32 cellular contexts compared by ENCODE assay signal in genomic region chr1:20657024-20657423, GRCh38. TPM values are rescaled to one million over a fixed set of nuclear protein-coding genes. Genes with fewer than 3 reads are reported as not detected.
A peak's percentile ranks its signal among the peaks of the same experiment; 100 is the strongest.
DNase-seq lines count a peak whose midpoint lies in the region; ATAC-seq and TF ChIP-seq lines count a peak whose summit lies in the region.
"Had no signal": no experiment of that assay in that cellular context is flagged by ENCODE, and none has a peak within 500 bp of the region (broad histone marks: within the 10 kb centered on the region; RNA-seq: fewer than 3 reads in every experiment).

No MANE protein-coding gene starts in this region.

- H2BK12ac ChIP-seq in mesenchymal stem cell (ENCODE audit: low read length in 2 of 2): no peak overlapping the region

- no peak for TF ChIP-seq CTCF in natural killer cell (IDR thresholded peaks at IDR 0.05)
- TF ChIP-seq CTCF in OCI-LY7 (conservative IDR thresholded peaks at IDR 0.05; ENCODE audit: low read length): no peak
- TF ChIP-seq CTCF in foreskin fibroblast (IDR thresholded peaks at IDR 0.05; ENCODE audit: low read depth, low read length): no peak

- no peak for ATAC-seq in activated CD4-positive, alpha-beta T cell treated with anti-CD3 and anti-CD28 coated beads for 36 hours
- ATAC-seq in natural killer cell: no peak
- no peak for ATAC-seq in natural killer cell treated with Interleukin-12 subunit alpha and Interleukin-12 subunit beta and Interleukin-15 and Interleukin-18, amount 100 ng/mL, for 72 hours
- ATAC-seq: HCT116, mucosa of descending colon, right cardiac atrium, Right ventricle myocardium inferior had no signal

- peak overlapping the region; percentile 10 for H3K9ac ChIP-seq in mesenchymal stem cell (ENCODE audit: low read length)
- H3K9ac ChIP-seq: SK-N-SH had no signal

- H3K4ac ChIP-seq in mesenchymal stem cell (ENCODE audit: low read depth in 1 of 2, low read length in 2 of 2): no peak overlapping the region

- peaks cover 28% of the 10 kb centered on the region for H3K4me1 Mint-ChIP-seq in activated CD4-positive, alpha-beta T cell treated with anti-CD3 and anti-CD28 coated beads for 36 hours
- H3K4me1 Mint-ChIP-seq in activated CD4-positive, alpha-beta T cell treated with anti-CD3 and anti-CD28 coated beads, Interleukin-2, amount 10 ng/mL, durations not matched to agents 24 days and 14 days: peaks cover 32% of the 10 kb centered on the region
- H3K4me1 Mint-ChIP-seq in natural killer cell: peaks cover 44% of the 10 kb centered on the region in 2 donors
- H3K4me1 Mint-ChIP-seq in natural killer cell treated with Interleukin-12 subunit alpha and Interleukin-12 subunit beta and Interleukin-15 and Interleukin-18, amount 100 ng/mL, for 72 hours (ENCODE audit: low read depth in 2 of 2): peaks cover 30% of the 10 kb centered on the region in 2 donors

- no peak overlapping the region for H3K18ac ChIP-seq in mesenchymal stem cell (ENCODE audit: low read depth in 1 of 2, low read length in 2 of 2)

- no peak overlapping the region for H2BK15ac ChIP-seq in mesenchymal stem cell (ENCODE audit: low read depth, poor library complexity, severe bottlenecking)

- H2BK5ac ChIP-seq in mesenchymal stem cell (ENCODE audit: low read depth, low read length, poor library complexity, severe bottlenecking): no peak overlapping the region

- no peaks in the 10 kb centered on the region for H3K27me3 ChIP-seq in mesenchymal stem cell (ENCODE audit: control insufficient read depth in 1 of 2, insufficient read depth in 1 of 2, low read length in 2 of 2)
- H3K27me3 ChIP-seq: colonic mucosa had no signal

- H3K9me3 ChIP-seq in mesenchymal stem cell (ENCODE audit: control insufficient read depth, low read length): no peaks in the 10 kb centered on the region
- H3K9me3 ChIP-seq in OCI-LY7 (ENCODE audit: low read length): no peaks in the 10 kb centered on the region
- H3K9me3 ChIP-seq: colonic mucosa, mucosa of descending colon, SK-N-SH had no signal

- no peak overlapping the region for H3K4me2 ChIP-seq in mesenchymal stem cell (ENCODE audit: low read length, poor library complexity, severe bottlenecking)
- H3K4me2 ChIP-seq in OCI-LY7 (ENCODE audit: low read length): no peak overlapping the region
- H3K4me2 ChIP-seq: SK-N-SH had no signal

- no TSS peak for BruUV-seq in OCI-LY7 (replicated peaks; lab: Mats Ljungman, UMichigan)

- H4K91ac ChIP-seq in mesenchymal stem cell (ENCODE audit: low read length): no peak overlapping the region

- H3K23ac ChIP-seq in mesenchymal stem cell (ENCODE audit: low read length in 2 of 2): no peak overlapping the region

- CTCF ChIA-PET in activated CD4-positive, alpha-beta T cell treated with anti-CD3 and anti-CD28 coated beads for 36 hours (lab: Charles Lee): interaction anchor here (0.6 kb wide), 1 partner anchor 615 kb away, joined by 3 read pairs; no protein-coding TSS in a partner anchor
- CTCF ChIA-PET in OCI-LY7 (lab: Charles Lee; ENCODE audit: unreplicated experiment): no interaction called here

- no peaks in the 10 kb centered on the region for H3K9me3 Mint-ChIP-seq in activated CD4-positive, alpha-beta T cell treated with anti-CD3 and anti-CD28 coated beads for 36 hours (ENCODE audit: low read depth)
- H3K9me3 Mint-ChIP-seq in activated CD4-positive, alpha-beta T cell treated with anti-CD3 and anti-CD28 coated beads, Interleukin-2, amount 10 ng/mL, durations not matched to agents 24 days and 14 days: no peaks in the 10 kb centered on the region
- H3K9me3 Mint-ChIP-seq in natural killer cell: no peaks in the 10 kb centered on the region
- H3K9me3 Mint-ChIP-seq in natural killer cell treated with Interleukin-12 subunit alpha and Interleukin-12 subunit beta and Interleukin-15 and Interleukin-18, amount 100 ng/mL, for 72 hours: no peaks in the 10 kb centered on the region
- H3K9me3 Mint-ChIP-seq: nephron progenitor cell; T-helper 1 cell treated with Interleukin-12 subunit alpha and Interleukin-12 subunit beta and Interleukin-4 antibody, amounts not matched to agents 30 μg/mL and 1 μg/mL, for 36 hours had no signal

- no peak overlapping the region for H2AFZ ChIP-seq in mesenchymal stem cell (ENCODE audit: low read depth, low read length)
- H2AFZ ChIP-seq in OCI-LY7 (ENCODE audit: low read length): no peak overlapping the region

- H3K27ac Mint-ChIP-seq in activated CD4-positive, alpha-beta T cell treated with anti-CD3 and anti-CD28 coated beads for 36 hours: peak overlapping the region; percentile 63
- H3K27ac Mint-ChIP-seq in activated CD4-positive, alpha-beta T cell treated with anti-CD3 and anti-CD28 coated beads, Interleukin-2, amount 10 ng/mL, durations not matched to agents 24 days and 14 days: no peak overlapping the region
- H3K27ac Mint-ChIP-seq in natural killer cell: peak overlapping the region; percentile 31 to 61
- peak overlapping the region in 1 of 2 donors; percentile 9 for H3K27ac Mint-ChIP-seq in natural killer cell treated with Interleukin-12 subunit alpha and Interleukin-12 subunit beta and Interleukin-15 and Interleukin-18, amount 100 ng/mL, for 72 hours
- H3K27ac Mint-ChIP-seq: nephron progenitor cell; T-helper 1 cell treated with Interleukin-12 subunit alpha and Interleukin-12 subunit beta and Interleukin-4 antibody, amounts not matched to agents 30 μg/mL and 1 μg/mL, for 36 hours had no signal

- peaks cover 61 to 74% of the 10 kb centered on the region in 2 experiments for H3K36me3 ChIP-seq in mesenchymal stem cell (ENCODE audit: control insufficient read depth in 1 of 2, insufficient read depth in 2 of 2, low read depth in 1 of 2, low read length in 2 of 2)
- H3K36me3 ChIP-seq in OCI-LY7 (ENCODE audit: insufficient read depth, low read length): peaks cover 81% of the 10 kb centered on the region

- no peak overlapping the region for H3K4me3 Mint-ChIP-seq in activated CD4-positive, alpha-beta T cell treated with anti-CD3 and anti-CD28 coated beads for 36 hours
- no peak overlapping the region for H3K4me3 Mint-ChIP-seq in activated CD4-positive, alpha-beta T cell treated with anti-CD3 and anti-CD28 coated beads, Interleukin-2, amount 10 ng/mL, durations not matched to agents 24 days and 14 days
- H3K4me3 Mint-ChIP-seq in natural killer cell: no peak overlapping the region
- H3K4me3 Mint-ChIP-seq in natural killer cell treated with Interleukin-12 subunit alpha and Interleukin-12 subunit beta and Interleukin-15 and Interleukin-18, amount 100 ng/mL, for 72 hours: no peak overlapping the region
- H3K4me3 Mint-ChIP-seq: nephron progenitor cell; T-helper 1 cell treated with Interleukin-12 subunit alpha and Interleukin-12 subunit beta and Interleukin-4 antibody, amounts not matched to agents 30 μg/mL and 1 μg/mL, for 36 hours had no signal

- no peaks in the 10 kb centered on the region for H3K9me2 ChIP-seq in OCI-LY7 (ENCODE audit: insufficient read depth, low read length)
- H3K9me2 ChIP-seq: SK-N-SH had no signal

- peaks cover 40% of the 10 kb centered on the region for H3K79me2 ChIP-seq in OCI-LY7 (ENCODE audit: insufficient read depth, low read depth, low read length)

- intact Hi-C loops in activated CD4-positive, alpha-beta T cell treated with anti-CD3 and anti-CD28 coated beads for 36 hours (cut with DNase I, micrococcal nuclease): no loop called here
- intact Hi-C loops in activated CD4-positive, alpha-beta T cell treated with anti-CD3 and anti-CD28 coated beads, Interleukin-2, amount 10 ng/mL, durations not matched to agents 24 days and 14 days (cut with micrococcal nuclease): no loop called here
- intact Hi-C loops in natural killer cell (cut with micrococcal nuclease) (no loop called here), OCI-LY7 (cut with micrococcal nuclease; ENCODE audit: unreplicated experiment) (no loop called here)

- H3K36me3 Mint-ChIP-seq in activated CD4-positive, alpha-beta T cell treated with anti-CD3 and anti-CD28 coated beads for 36 hours (ENCODE audit: low read depth): peaks cover 64% of the 10 kb centered on the region
- H3K36me3 Mint-ChIP-seq in activated CD4-positive, alpha-beta T cell treated with anti-CD3 and anti-CD28 coated beads, Interleukin-2, amount 10 ng/mL, durations not matched to agents 24 days and 14 days (ENCODE audit: low read depth): peaks cover 67% of the 10 kb centered on the region
- H3K36me3 Mint-ChIP-seq in natural killer cell: no peaks in the 10 kb centered on the region
- peaks cover 31% of the 10 kb centered on the region for H3K36me3 Mint-ChIP-seq in natural killer cell treated with Interleukin-12 subunit alpha and Interleukin-12 subunit beta and Interleukin-15 and Interleukin-18, amount 100 ng/mL, for 72 hours

- POLR2A ChIA-PET in activated CD4-positive, alpha-beta T cell treated with anti-CD3 and anti-CD28 coated beads for 36 hours (lab: Charles Lee): no interaction called here
- POLR2A ChIA-PET in OCI-LY7 (lab: Charles Lee): no interaction called here

- H4K8ac ChIP-seq in mesenchymal stem cell (ENCODE audit: low read length): no peak overlapping the region

- H3K27me3 Mint-ChIP-seq in activated CD4-positive, alpha-beta T cell treated with anti-CD3 and anti-CD28 coated beads for 36 hours: no peaks in the 10 kb centered on the region
- H3K27me3 Mint-ChIP-seq in activated CD4-positive, alpha-beta T cell treated with anti-CD3 and anti-CD28 coated beads, Interleukin-2, amount 10 ng/mL, durations not matched to agents 24 days and 14 days: no peaks in the 10 kb centered on the region
- no peaks in the 10 kb centered on the region for H3K27me3 Mint-ChIP-seq in natural killer cell (ENCODE audit: low read depth in 2 of 2)
- no peaks in the 10 kb centered on the region for H3K27me3 Mint-ChIP-seq in natural killer cell treated with Interleukin-12 subunit alpha and Interleukin-12 subunit beta and Interleukin-15 and Interleukin-18, amount 100 ng/mL, for 72 hours

- WGBS in mesenchymal stem cell: 98% methylated on average over 12 of the region's 12 CpGs

- H3K4me3 ChIP-seq in mesenchymal stem cell (ENCODE audit: insufficient read depth in 1 of 2, low read depth in 1 of 2, low read length in 2 of 2) (no peak overlapping the region), OCI-LY7 (ENCODE audit: low read depth, low read length, poor library complexity, severe bottlenecking) (no peak overlapping the region), foreskin fibroblast (ENCODE audit: low read depth in 1 of 2, low read length in 2 of 2) (no peak overlapping the region)
- H3K4me3 ChIP-seq: colonic mucosa, lung, mucosa of descending colon had no signal

- peaks cover 10% of the 10 kb centered on the region; the same call in 1 of the 2 replicates for H4K20me1 ChIP-seq in OCI-LY7 (ENCODE audit: insufficient read depth, low read length)

- peaks cover 28% of the 10 kb centered on the region for H3K79me1 ChIP-seq in mesenchymal stem cell (replicated peaks; ENCODE audit: low read length, poor library complexity, severe bottlenecking)

- no peak overlapping the region for H2AK5ac ChIP-seq in mesenchymal stem cell (ENCODE audit: low read length, severe bottlenecking)

- no peak overlapping the region for H3K27ac ChIP-seq in mesenchymal stem cell (ENCODE audit: low read length, poor library complexity, severe bottlenecking)
- no peak overlapping the region for H3K27ac ChIP-seq in OCI-LY7 (ENCODE audit: low read depth, low read length, poor library complexity, severe bottlenecking)
- H3K27ac ChIP-seq: 22Rv1, colonic mucosa had no signal

- no peak overlapping the region for H2BK120ac ChIP-seq in mesenchymal stem cell (ENCODE audit: low read depth, low read length)

- H3K14ac ChIP-seq in mesenchymal stem cell (ENCODE audit: low read length in 2 of 2): no peak overlapping the region

- peaks cover 4% of the 10 kb centered on the region for H3K4me1 ChIP-seq in mesenchymal stem cell (ENCODE audit: control insufficient read depth, insufficient read depth, low read depth, low read length)
- H3K4me1 ChIP-seq in OCI-LY7 (ENCODE audit: insufficient read depth, low read length, poor library complexity, severe bottlenecking): peaks cover 17% of the 10 kb centered on the region
- H3K4me1 ChIP-seq: colonic mucosa had no signal

- DNase-seq in activated CD4-positive, alpha-beta T cell treated with anti-CD3 and anti-CD28 coated beads for 36 hours: no peak
- no peak for DNase-seq in activated CD4-positive, alpha-beta T cell treated with anti-CD3 and anti-CD28 coated beads, Interleukin-2, amount 10 ng/mL, durations not matched to agents 24 days and 14 days
- DNase-seq in natural killer cell: no peak
- DNase-seq in natural killer cell treated with Interleukin-12 subunit alpha and Interleukin-12 subunit beta and Interleukin-15 and Interleukin-18, amount 100 ng/mL, for 72 hours (ENCODE audit: low spot score): no peak
- no peak for DNase-seq in mesenchymal stem cell
- no peak for DNase-seq in OCI-LY7 (ENCODE audit: low spot score)
- no peak for DNase-seq in NCI-H1694 (lab: John Stamatoyannopoulos, UW)
- DNase-seq in foreskin fibroblast: no peak
- DNase-seq: activated CD8-positive, alpha-beta memory T cell treated with anti-CD3 and anti-CD28 coated beads for 24 hours; activated gamma-delta T cell treated with Interleukin-2 at 50 U/mL for 16 hours; activated T-cell treated with anti-CD3 and anti-CD28 coated beads for 4 hours; anterior cingulate cortex; C1 segment of cervical spinal cord; colonic mucosa; DMS79; effector CD4-positive, alpha-beta T cell; hippocampal formation; mucosa of descending colon; NCI-H1436 treated with DMSO at 0.1 percent for 48 hours; NCI-H2107; NCI-H345; NCI-H69; nephron progenitor cell; SK-N-SH; substantia nigra; trophoblast cell had no signal

RNA-seq across cellular contexts. Expression of gene DDOST, which starts 4.1 kb away (rescaled TPM):
- total RNA-seq in activated CD4-positive, alpha-beta T cell treated with anti-CD3 and anti-CD28 coated beads for 36 hours: 100 to 1,000 TPM; 112 to 136 TPM
- total RNA-seq in activated CD4-positive, alpha-beta T cell treated with anti-CD3 and anti-CD28 coated beads, Interleukin-2, amount 10 ng/mL, durations not matched to agents 24 days and 14 days: 170 and 177 TPM in 2 replicates
- 100 to 1,000 TPM; 137 to 158 (median 153) TPM for total RNA-seq in natural killer cell
- 100 to 1,000 TPM; 176 to 227 TPM for total RNA-seq in natural killer cell treated with Interleukin-12 subunit alpha and Interleukin-12 subunit beta and Interleukin-15 and Interleukin-18, amount 100 ng/mL, for 72 hours
- 286 TPM for polyA plus RNA-seq in mesenchymal stem cell (2013, experiment 1 of 2)
- polyA plus RNA-seq in mesenchymal stem cell (2013, experiment 2 of 2): 285 TPM
- total RNA-seq in OCI-LY7 (2014; rRNA removed; shearing (Covaris generic)): 95.1 and 111 TPM in 2 replicates
- 136 and 148 TPM in 2 replicates for total RNA-seq in OCI-LY7 (2022)

RNA-seq across cellular contexts. Expression of gene PINK1, which starts 23.8 kb away (rescaled TPM):
- 1 to 10 TPM; 2.5 to 3.2 TPM for total RNA-seq in activated CD4-positive, alpha-beta T cell treated with anti-CD3 and anti-CD28 coated beads for 36 hours
- 2.0 and 2.4 TPM in 2 replicates for total RNA-seq in activated CD4-positive, alpha-beta T cell treated with anti-CD3 and anti-CD28 coated beads, Interleukin-2, amount 10 ng/mL, durations not matched to agents 24 days and 14 days
- total RNA-seq in natural killer cell: 10 to 100 TPM; 10.8 to 16.2 (median 15.0) TPM
- 1 to 10 TPM; 3.8 to 4.7 TPM for total RNA-seq in natural killer cell treated with Interleukin-12 subunit alpha and Interleukin-12 subunit beta and Interleukin-15 and Interleukin-18, amount 100 ng/mL, for 72 hours
- polyA plus RNA-seq in mesenchymal stem cell (2013, experiment 1 of 2): 22.9 TPM
- polyA plus RNA-seq in mesenchymal stem cell (2013, experiment 2 of 2): 22.7 TPM
- 8.2 and 8.9 TPM in 2 replicates for total RNA-seq in OCI-LY7 (2014; rRNA removed; shearing (Covaris generic))
- 13.4 and 15.7 TPM in 2 replicates for total RNA-seq in OCI-LY7 (2022)
